In genomic region chr13:91406619-91407018, GRCh38 we compare ENCODE assay signal across 9 cellular contexts. TPM values are rescaled to one million over a fixed set of nuclear protein-coding genes. Genes with fewer than 3 reads are reported as not detected.
DNase-seq lines count a peak whose midpoint lies in the region; ATAC-seq, FAIRE-seq and TF ChIP-seq lines count a peak whose summit lies in the region.
"Had no signal": no experiment of that assay in that cellular context is flagged by ENCODE, and none has a peak within 500 bp of the region (broad histone marks: within the 10 kb centered on the region; RNA-seq: fewer than 3 reads in every experiment).

No MANE protein-coding gene starts in this region.

- DNase-seq in cardiac muscle cell (ENCODE audit: low read depth in 1 of 2, low spot score in 1 of 2) (peak in 1 of 2 donors; percentile 55), right atrium auricular region (ENCODE audit: low spot score) (no peak), HL-60 (ENCODE audit: low read depth in 1 of 2, low spot score in 1 of 2) (peak; percentile 15 to 45), OCI-LY7 (ENCODE audit: low spot score) (peak; percentile 92), H1 (ENCODE audit: low read depth in 1 of 2, low spot score in 2 of 2) (peak; percentile 31 to 63), psoas muscle (no peak), posterior vena cava (ENCODE audit: low spot score) (no peak)

- POLR2A ChIA-PET in OCI-LY7 (lab: Charles Lee), result interaction anchor here (0.6 to 3.5 kb wide), 18 partner anchors 8 to 783 kb away, joined by 3 to 12 read pairs (median 4); partner anchors contain the start of gene GPC5
- POLR2A ChIA-PET in H1 (lab: Charles Lee; ENCODE audit: partially characterized antibody), result interaction anchor here (0.7 to 1.6 kb wide), 2 partner anchors 47 to 48 kb away, joined by 3 to 4 read pairs; no protein-coding TSS in a partner anchor

- H4K8ac ChIP-seq in H1 (ENCODE audit: extremely low read depth, insufficient read depth, low read length), result no peak overlapping the region

- peaks cover 6% of the 10 kb centered on the region; the same call in 1 of the 2 replicates for H4K20me1 ChIP-seq in OCI-LY7 (ENCODE audit: insufficient read depth, low read length)
- H4K20me1 ChIP-seq in H1 (replicated peaks in 1 of 2; ENCODE audit: control insufficient read depth in 1 of 2, insufficient read depth in 2 of 2, low read length in 2 of 2), result no peaks in the 10 kb centered on the region

- no peak overlapping the region for H3K4ac ChIP-seq in H1 (replicated peaks; ENCODE audit: insufficient read length, low read depth, low read length)

- no peak overlapping the region for H2AK5ac ChIP-seq in H1 (ENCODE audit: low read depth, low read length)

- H3K4me2 ChIP-seq in OCI-LY7 (ENCODE audit: low read length) (no peak overlapping the region), H1 (ENCODE audit: insufficient read depth in 1 of 2, low read depth in 2 of 2, low read length in 2 of 2) (no peak overlapping the region)

- H3K4me1 ChIP-seq in cardiac muscle cell (ENCODE audit: low read depth) (no peaks in the 10 kb centered on the region), right atrium auricular region (no peaks in the 10 kb centered on the region), OCI-LY7 (ENCODE audit: insufficient read depth, low read length, poor library complexity, severe bottlenecking) (no peaks in the 10 kb centered on the region), H1 (replicated peaks in 1 of 4; ENCODE audit: control insufficient read depth in 3 of 4, insufficient read depth in 4 of 4, low read length in 3 of 4) (no peaks in the 10 kb centered on the region), psoas muscle (no peaks in the 10 kb centered on the region)

- TF ChIP-seq POLR2A in H1 (IDR thresholded peaks at IDR 0.05; ENCODE audit: control extremely low read depth in 1 of 2, low read depth in 2 of 2, low read length in 2 of 2), result no peak

- no peak overlapping the region for H4K91ac ChIP-seq in H1 (replicated peaks; ENCODE audit: insufficient read length, low read length)

- no peaks in the 10 kb centered on the region for H3K79me1 ChIP-seq in H1 (ENCODE audit: low read depth, low read length)

- TF ChIP-seq CTCF in cardiac muscle cell (IDR thresholded peaks at IDR 0.05; ENCODE audit: low read depth, low read length), result peak; percentile 70
- TF ChIP-seq CTCF in right atrium auricular region (IDR thresholded peaks at IDR 0.05), result peak in 1 of 2 donors; percentile 45
- peak; percentile 25 for TF ChIP-seq CTCF in HL-60 (IDR thresholded peaks at IDR 0.05; ENCODE audit: insufficient read depth, low read length)
- no peak for TF ChIP-seq CTCF in OCI-LY7 (conservative IDR thresholded peaks at IDR 0.05; ENCODE audit: low read length)
- peak; percentile 11 to 73 (median 66) for TF ChIP-seq CTCF in H1 (IDR thresholded peaks at IDR 0.05; ENCODE audit: control extremely low read depth in 1 of 3, insufficient read depth in 1 of 3, low read depth in 1 of 3, low read length in 3 of 3)
- peak; percentile 30 for TF ChIP-seq CTCF in psoas muscle (IDR thresholded peaks at IDR 0.05)

- H3K27ac ChIP-seq in cardiac muscle cell, result no peak overlapping the region
- H3K27ac ChIP-seq in right atrium auricular region, result no peak overlapping the region
- H3K27ac ChIP-seq in HL-60 (replicated peaks), result no peak overlapping the region
- H3K27ac ChIP-seq in OCI-LY7 (ENCODE audit: low read depth, low read length, poor library complexity, severe bottlenecking), result no peak overlapping the region
- no peak overlapping the region for H3K27ac ChIP-seq in H1 (ENCODE audit: low read depth, low read length)
- H3K27ac ChIP-seq in psoas muscle, result no peak overlapping the region

- no peak overlapping the region for H3K18ac ChIP-seq in H1 (ENCODE audit: extremely low read depth, low read length)

- no peak overlapping the region for H4K5ac ChIP-seq in H1 (ENCODE audit: insufficient read length, low read depth, low read length)

- peak; percentile 90 for FAIRE-seq in H1 (lab: Jason Lieb, UNC)

- ATAC-seq in GM21515 (IDR thresholded peaks at IDR 0.05; ENCODE audit: unreplicated experiment) (peak; percentile 74), psoas muscle (no peak)

- H3K56ac ChIP-seq in H1 (replicated peaks; ENCODE audit: insufficient read length, low read depth, low read length), result no peak overlapping the region

- H3K9me3 ChIP-seq in cardiac muscle cell (ENCODE audit: low read depth), result no peaks in the 10 kb centered on the region
- no peaks in the 10 kb centered on the region for H3K9me3 ChIP-seq in right atrium auricular region
- no peaks in the 10 kb centered on the region for H3K9me3 ChIP-seq in OCI-LY7 (ENCODE audit: low read length)
- H3K9me3 ChIP-seq in H1 (ENCODE audit: insufficient read depth in 2 of 2, low read depth in 1 of 2, low read length in 1 of 2), result 0 out of 4 replicates have a peak, but pooled peaks cover 0 to 5% of the 10 kb centered on the region in 2 experiments
- H3K9me3 ChIP-seq in psoas muscle, result no peaks in the 10 kb centered on the region

- peak in 1 of 2 experiments; percentile 73; a peak in 1 of 3 replicates for TF ChIP-seq EP300 in H1 (IDR thresholded peaks at IDR 0.05; ENCODE audit: borderline replicate concordance in 1 of 2, low read depth in 2 of 2, low read length in 2 of 2)

- TF ChIP-seq RAD21 in H1 (IDR thresholded peaks at IDR 0.05 in 1 of 2, conservative IDR thresholded peaks at IDR 0.05 in 1 of 2; ENCODE audit: low read depth in 2 of 2, low read length in 2 of 2), result peak; percentile 78 to 87

- H2BK20ac ChIP-seq in H1 (ENCODE audit: low read length), result no peak overlapping the region

- H3K79me2 ChIP-seq in OCI-LY7 (ENCODE audit: insufficient read depth, low read depth, low read length) (no peaks in the 10 kb centered on the region), H1 (ENCODE audit: control insufficient read depth in 1 of 2, insufficient read depth in 2 of 2, low read length in 2 of 2) (no peaks in the 10 kb centered on the region)

- H2BK12ac ChIP-seq in H1 (ENCODE audit: low read depth, low read length), result no peak overlapping the region

- H3K36me3 ChIP-seq in cardiac muscle cell, result no peaks in the 10 kb centered on the region
- no peaks in the 10 kb centered on the region for H3K36me3 ChIP-seq in right atrium auricular region
- no peaks in the 10 kb centered on the region for H3K36me3 ChIP-seq in OCI-LY7 (ENCODE audit: insufficient read depth, low read length)
- H3K36me3 ChIP-seq in H1 (ENCODE audit: control insufficient read depth in 2 of 4, insufficient read depth in 4 of 4, low read length in 3 of 4), result no peaks in the 10 kb centered on the region
- H3K36me3 ChIP-seq in psoas muscle (ENCODE audit: insufficient read depth in 1 of 2, low read depth in 1 of 2), result no peaks in the 10 kb centered on the region

- H2AFZ ChIP-seq in OCI-LY7 (ENCODE audit: low read length) (no peak overlapping the region), H1 (ENCODE audit: low read length) (no peak overlapping the region)

- no peaks in the 10 kb centered on the region for H3K9me2 ChIP-seq in OCI-LY7 (ENCODE audit: insufficient read depth, low read length)

- H2BK120ac ChIP-seq in H1 (replicated peaks; ENCODE audit: low read depth, low read length), result no peak overlapping the region

- H3K9ac ChIP-seq in H1 (replicated peaks in 1 of 4; ENCODE audit: extremely low read depth in 1 of 4, low read depth in 3 of 4, low read length in 3 of 4), result no peak overlapping the region

- H2BK15ac ChIP-seq in H1 (ENCODE audit: low read length), result no peak overlapping the region

- CTCF ChIA-PET in OCI-LY7 (lab: Charles Lee; ENCODE audit: unreplicated experiment), result interaction anchor here (0.6 to 1.1 kb wide), 4 partner anchors 14 to 682 kb away, joined by 4 to 5 read pairs (median 4); no protein-coding TSS in a partner anchor
- CTCF ChIA-PET in H1 (lab: Charles Lee; ENCODE audit: partially characterized antibody), result interaction anchor here (0.9 to 4.0 kb wide), 16 partner anchors 11 to 332 kb away, joined by 3 to 27 read pairs (median 3); no protein-coding TSS in a partner anchor

- BruUV-seq in OCI-LY7 (replicated peaks; lab: Mats Ljungman, UMichigan), result no TSS peak

- H3K23me2 ChIP-seq in H1 (ENCODE audit: low read depth, low read length), result no peaks in the 10 kb centered on the region

- no peak overlapping the region for H3K14ac ChIP-seq in H1 (ENCODE audit: insufficient read length)

- H3K4me3 ChIP-seq in cardiac muscle cell, result no peak overlapping the region
- no peak overlapping the region for H3K4me3 ChIP-seq in right atrium auricular region
- no peak overlapping the region for H3K4me3 ChIP-seq in HL-60 (replicated peaks; ENCODE audit: insufficient read depth, low read length)
- no peak overlapping the region for H3K4me3 ChIP-seq in OCI-LY7 (ENCODE audit: low read depth, low read length, poor library complexity, severe bottlenecking)
- no peak overlapping the region for H3K4me3 ChIP-seq in H1 (ENCODE audit: extremely low read depth in 1 of 4, insufficient read depth in 2 of 4, low read depth in 3 of 4, low read length in 4 of 4)
- no peak overlapping the region for H3K4me3 ChIP-seq in psoas muscle

- intact Hi-C loops in OCI-LY7 (cut with micrococcal nuclease; ENCODE audit: unreplicated experiment) (loop anchor here (1.0 to 2.0 kb wide), 3 partner anchors 32 to 272 kb away; no protein-coding TSS in a partner anchor), psoas muscle (cut with DNase I) (no loop called here), posterior vena cava (cut with DNase I) (no loop called here)

- WGBS in H1 (ENCODE audit: extremely low coverage in 1 of 2, insufficient coverage in 1 of 2, insufficient read length in 1 of 2, insufficient replicate concordance in 2 of 2, low coverage in 1 of 2, low lambda C conversion rate in 2 of 2, missing lambda C conversion rate in 1 of 2), 2 experiments, result 20% methylated on average over 5 of the region's 5 CpGs; no CpG with 5 or more reads in 1 of the 2 experiments
- 35 to 55% (median 55%) methylated on average over 5 of the region's 5 CpGs for WGBS in psoas muscle, 3 donors

- H3K27me3 ChIP-seq in cardiac muscle cell (peaks cover 8% of the 10 kb centered on the region), right atrium auricular region (no peaks in the 10 kb centered on the region), HL-60 (ENCODE audit: insufficient read depth, poor library complexity, severe bottlenecking) (peaks cover 5% of the 10 kb centered on the region), H1 (replicated peaks in 1 of 4; ENCODE audit: control insufficient read depth in 3 of 4, extremely low read depth in 1 of 4, insufficient read depth in 3 of 4, low read length in 3 of 4) (no peaks in the 10 kb centered on the region), psoas muscle (ENCODE audit: insufficient read depth in 3 of 3, low read length in 2 of 3) (peaks cover 0 to 4% (median 0%) of the 10 kb centered on the region in 3 donors)

- H3K23ac ChIP-seq in H1 (ENCODE audit: insufficient read length), result no peak overlapping the region

- no peak overlapping the region for H2BK5ac ChIP-seq in H1 (ENCODE audit: low read depth, low read length)

RNA-seq across cellular contexts. Expression of gene GPC5, which starts 8.2 kb away (rescaled TPM):
- 2.7 and 3.3 TPM in 2 replicates for total RNA-seq in cardiac muscle cell
- polyA plus RNA-seq in cardiac muscle cell, result 0.97 and 3.6 TPM in 2 replicates
- 1 to 10 TPM in 1 of 2 donors, under 1 TPM in 1; 0.83 to 1.3 TPM for total RNA-seq in right atrium auricular region
- 1.7 and 2.4 TPM in 2 replicates for total RNA-seq in OCI-LY7 (2014; rRNA removed; shearing (Covaris generic))
- not detected in 2 replicates for total RNA-seq in OCI-LY7 (2022)
- total RNA-seq in H1 (2021; fragmentation: NEBNext Ultra II Directional; extraction: Animal tissue kit (Norgen Biotek cat#: 25700)), result 0.20 and 0.23 TPM in 2 replicates
- 0.39 and 0.74 TPM in 2 replicates for polyA plus RNA-seq in H1 (2011; rRNA removed)
- 0.63 TPM for polyA plus RNA-seq in H1 (2011; cell fraction: cytosol; rRNA removed)
- polyA plus RNA-seq in H1 (2011; cell fraction: nucleus; rRNA removed), result 0.58 TPM
- polyA plus RNA-seq in H1 (2012, experiment 1 of 2), result 0.11 to 0.51 TPM (median 0.29 TPM) in 4 replicates
- not detected for polyA plus RNA-seq in H1 (2012, experiment 2 of 2)
- 0.79 TPM for polyA plus RNA-seq in H1 (2013, experiment 1 of 2)
- 0.72 TPM for polyA plus RNA-seq in H1 (2013, experiment 2 of 2)
- 3.1 and 4.2 TPM in 2 replicates for polyA minus RNA-seq in H1 (2011; rRNA and poly(A)+ RNA removed)
- polyA minus RNA-seq in H1 (2011; cell fraction: cytosol; rRNA and poly(A)+ RNA removed), result not detected
- 3.6 TPM for polyA minus RNA-seq in H1 (2011; cell fraction: nucleus; rRNA and poly(A)+ RNA removed)
- not detected for total RNA-seq in psoas muscle
- under 1 TPM in 1 of 3 donors, not detected in 2; 0.23 TPM for polyA plus RNA-seq in psoas muscle
- under 1 TPM; 0.37 to 0.52 TPM for total RNA-seq in posterior vena cava
- polyA plus RNA-seq: esophagus had no signal

RNA-seq across cellular contexts. Expression of gene MIR17HG, which starts 59.1 kb away (rescaled TPM):
- total RNA-seq in cardiac muscle cell (3.4 and 13.1 TPM in 2 replicates), right atrium auricular region (under 1 TPM in 1 of 2 donors, not detected in 1; 0.20 TPM), OCI-LY7 (2022) (199 and 229 TPM in 2 replicates), psoas muscle (1 to 10 TPM in 3 of 4 donors, under 1 TPM in 1; 0.92 to 5.2 (median 1.2) TPM), posterior vena cava (1 to 10 TPM; 2.6 to 3.4 TPM)
- polyA plus RNA-seq in cardiac muscle cell (1.5 and 3.1 TPM in 2 replicates), H1 (2011; rRNA removed) (7.6 and 11.5 TPM in 2 replicates), psoas muscle (under 1 TPM; 0.24 to 0.86 (median 0.30) TPM)
- total RNA-seq in OCI-LY7 (2014; rRNA removed; shearing (Covaris generic)), result 175 and 242 TPM in 2 replicates
- 28.2 and 36.9 TPM in 2 replicates for total RNA-seq in H1 (2021; fragmentation: NEBNext Ultra II Directional; extraction: Animal tissue kit (Norgen Biotek cat#: 25700))
- 15.6 TPM for polyA plus RNA-seq in H1 (2011; cell fraction: cytosol; rRNA removed)
- polyA plus RNA-seq in H1 (2011; cell fraction: nucleus; rRNA removed), result 22.8 TPM
- 6.7 to 18.2 TPM (median 7.5 TPM) in 4 replicates for polyA plus RNA-seq in H1 (2012, experiment 1 of 2)
- polyA plus RNA-seq in H1 (2012, experiment 2 of 2), result 0.84 TPM
- polyA plus RNA-seq in H1 (2013, experiment 1 of 2), result 20.9 TPM
- 16.5 TPM for polyA plus RNA-seq in H1 (2013, experiment 2 of 2)
- polyA minus RNA-seq in H1 (2011; rRNA and poly(A)+ RNA removed), result 24.9 and 26.4 TPM in 2 replicates
- polyA minus RNA-seq in H1 (2011; cell fraction: cytosol; rRNA and poly(A)+ RNA removed), result 6.1 TPM
- 339 TPM for polyA minus RNA-seq in H1 (2011; cell fraction: nucleus; rRNA and poly(A)+ RNA removed)

Comparison
In these comparisons a context has a peak if more than half of its experiments do, and no peak if none do; other contexts are left out.
1. DNase-seq: peak in HL-60 (2 of 2), OCI-LY7 (single experiment) and H1 (2 of 2); none in right atrium auricular region (single experiment), psoas muscle (0 of 2) and posterior vena cava (single experiment).